ENCODE assay signal across 11 cellular contexts in genomic region chr11:16987205-16987568, GRCh38. TPM values are rescaled to one million over a fixed set of nuclear protein-coding genes. Genes with fewer than 3 reads are reported as not detected.
DNase-seq lines count a peak whose midpoint lies in the region; ATAC-seq lines count a peak whose summit lies in the region.
"Had no signal": no experiment of that assay in that cellular context is flagged by ENCODE, and none has a peak within 500 bp of the region (broad histone marks: within the 10 kb centered on the region; RNA-seq: fewer than 3 reads in every experiment).

No MANE protein-coding gene starts in this region.

- H3K9me3 Mint-ChIP-seq in stimulated activated naive CD8-positive, alpha-beta T cell treated with anti-CD3 and anti-CD28 coated beads, Interleukin-15, Interleukin-2, amounts not matched to agents 100 ng/mL and 50 ng/mL, for 24 hours, result no peaks in the 10 kb centered on the region
- no peaks in the 10 kb centered on the region for H3K9me3 Mint-ChIP-seq in stimulated activated naive CD8-positive, alpha-beta T cell treated with anti-CD3 and anti-CD28 coated beads, Interleukin-15, amount 100 ng/mL, for 72 hours
- H3K9me3 Mint-ChIP-seq in naive B cell, result peaks cover 0 to 10% (median 2%) of the 10 kb centered on the region in 7 donors
- H3K9me3 Mint-ChIP-seq: neural crest cell had no signal

- no peak for ATAC-seq in stimulated activated naive CD8-positive, alpha-beta T cell treated with anti-CD3 and anti-CD28 coated beads, Interleukin-15, amount 100 ng/mL, for 72 hours
- no peak for ATAC-seq in naive B cell (ENCODE audit: low read depth in 2 of 2)
- no peak for ATAC-seq in HG03442 (IDR thresholded peaks at IDR 0.05; ENCODE audit: unreplicated experiment)

- H3K27ac Mint-ChIP-seq in stimulated activated naive CD8-positive, alpha-beta T cell treated with anti-CD3 and anti-CD28 coated beads, Interleukin-15, Interleukin-2, amounts not matched to agents 100 ng/mL and 50 ng/mL, for 24 hours, result peak overlapping the region; percentile 75
- H3K27ac Mint-ChIP-seq in stimulated activated naive CD8-positive, alpha-beta T cell treated with anti-CD3 and anti-CD28 coated beads, Interleukin-15, amount 100 ng/mL, for 72 hours, result no peak overlapping the region
- peak overlapping the region in 4 of 6 donors; percentile 34 to 97 (median 62) for H3K27ac Mint-ChIP-seq in naive B cell

- peak overlapping the region; percentile 60 to 88 for H3K27ac ChIP-seq in esophagus (ENCODE audit: low read depth in 2 of 2, low read length in 1 of 2)

- WGBS in esophagus, 2 donors, result 45 to 48% methylated on average over 6 of the region's 6 CpGs

- no peaks in the 10 kb centered on the region for H3K27me3 Mint-ChIP-seq in stimulated activated naive CD8-positive, alpha-beta T cell treated with anti-CD3 and anti-CD28 coated beads, Interleukin-15, Interleukin-2, amounts not matched to agents 100 ng/mL and 50 ng/mL, for 24 hours
- H3K27me3 Mint-ChIP-seq in stimulated activated naive CD8-positive, alpha-beta T cell treated with anti-CD3 and anti-CD28 coated beads, Interleukin-15, amount 100 ng/mL, for 72 hours, result no peaks in the 10 kb centered on the region
- H3K27me3 Mint-ChIP-seq in naive B cell, result no peaks in the 10 kb centered on the region

- H3K4me1 Mint-ChIP-seq in stimulated activated naive CD8-positive, alpha-beta T cell treated with anti-CD3 and anti-CD28 coated beads, Interleukin-15, Interleukin-2, amounts not matched to agents 100 ng/mL and 50 ng/mL, for 24 hours (ENCODE audit: low read depth), result peaks cover 38% of the 10 kb centered on the region
- H3K4me1 Mint-ChIP-seq in stimulated activated naive CD8-positive, alpha-beta T cell treated with anti-CD3 and anti-CD28 coated beads, Interleukin-15, amount 100 ng/mL, for 72 hours, result peaks cover 58% of the 10 kb centered on the region
- H3K4me1 Mint-ChIP-seq in naive B cell, result peaks cover 20 to 25% (median 22%) of the 10 kb centered on the region in 3 donors

- H3K4me1 ChIP-seq in esophagus (ENCODE audit: control insufficient read depth in 2 of 2, insufficient read depth in 2 of 2, low read length in 1 of 2), result peaks cover 0 to 5% of the 10 kb centered on the region in 2 donors

- DNase-seq in stimulated activated naive CD8-positive, alpha-beta T cell treated with anti-CD3 and anti-CD28 coated beads, Interleukin-15, amount 100 ng/mL, for 72 hours, result no peak
- DNase-seq in naive B cell (no peak), GOT3 (lab: John Stamatoyannopoulos, UW) (no peak), NCI-H524 (lab: John Stamatoyannopoulos, UW) (no peak)
- DNase-seq in stimulated activated CD4-positive, alpha-beta T cell treated with anti-CD3 and anti-CD28 coated beads, Interleukin-1b, Interleukin-23, amount 100 ng/mL, for 48 hours, result no peak
- DNase-seq: AML-193, NCI-H1694 treated with DMSO at 0.1 percent for 48 hours had no signal

- no peaks in the 10 kb centered on the region for H3K9me3 ChIP-seq in esophagus (ENCODE audit: control insufficient read depth in 2 of 2, insufficient read depth in 1 of 2, low read depth in 1 of 2, low read length in 1 of 2)

- no peaks in the 10 kb centered on the region for H3K36me3 Mint-ChIP-seq in stimulated activated naive CD8-positive, alpha-beta T cell treated with anti-CD3 and anti-CD28 coated beads, Interleukin-15, Interleukin-2, amounts not matched to agents 100 ng/mL and 50 ng/mL, for 24 hours (ENCODE audit: low read depth)
- peaks cover 0 to 4% of the 10 kb centered on the region in 2 donors for H3K36me3 Mint-ChIP-seq in naive B cell

- H3K4me3 ChIP-seq in esophagus (ENCODE audit: low read depth in 1 of 2, low read length in 2 of 2), result no peak overlapping the region

- H3K36me3 ChIP-seq in esophagus (ENCODE audit: control insufficient read depth in 2 of 2, insufficient read depth in 2 of 2, low read length in 1 of 2), result no peaks in the 10 kb centered on the region

- H3K27me3 ChIP-seq in esophagus (ENCODE audit: control insufficient read depth in 1 of 2, insufficient read depth in 2 of 2, low read length in 2 of 2), result no peaks in the 10 kb centered on the region

- no peak overlapping the region for H3K4me3 Mint-ChIP-seq in stimulated activated naive CD8-positive, alpha-beta T cell treated with anti-CD3 and anti-CD28 coated beads, Interleukin-15, Interleukin-2, amounts not matched to agents 100 ng/mL and 50 ng/mL, for 24 hours
- H3K4me3 Mint-ChIP-seq in stimulated activated naive CD8-positive, alpha-beta T cell treated with anti-CD3 and anti-CD28 coated beads, Interleukin-15, amount 100 ng/mL, for 72 hours, result peak overlapping the region in 1 of 2 donors; percentile 53
- peak overlapping the region in 3 of 8 donors; percentile 9 to 38 (median 15) for H3K4me3 Mint-ChIP-seq in naive B cell
- H3K4me3 Mint-ChIP-seq: neural crest cell had no signal

RNA-seq across cellular contexts. Expression of gene PLEKHA7, which starts 27.0 kb away (rescaled TPM):
- polyA plus RNA-seq in esophagus (10 to 100 TPM; 41.4 to 46.0 TPM), naive B cell (ENCODE audit: low read depth in 6 of 6) (under 1 TPM in 2 of 6 donors, not detected in 4; 0.15 to 0.16 TPM)

Comparison
In these comparisons a context has a peak if more than half of its experiments do, and no peak if none do; other contexts are left out.
1. H3K27ac Mint-ChIP-seq: peak in stimulated activated naive CD8-positive, alpha-beta T cell treated with anti-CD3 and anti-CD28 coated beads, Interleukin-15, Interleukin-2, amounts not matched to agents 100 ng/mL and 50 ng/mL, for 24 hours (single experiment) and naive B cell (4 of 6); none in stimulated activated naive CD8-positive, alpha-beta T cell treated with anti-CD3 and anti-CD28 coated beads, Interleukin-15, amount 100 ng/mL, for 72 hours (0 of 2).
2. RNA of gene PLEKHA7, which starts 27.0 kb away (polyA plus RNA-seq): 41.4 to 46.0 TPM in esophagus; 0.15 to 0.16 TPM in naive B cell; every median in the first group is over 10 times any median in the second.